Comparison of ENCODE assay signal across 11 cellular contexts in genomic region chr19:42512743-42513304, GRCh38. TPM values are rescaled to one million over a fixed set of nuclear protein-coding genes. Genes with fewer than 3 reads are reported as not detected.
A peak's percentile ranks its signal among the peaks of the same experiment; 100 is the strongest.
DNase-seq lines count a peak whose midpoint lies in the region; ATAC-seq and TF ChIP-seq lines count a peak whose summit lies in the region.
"Had no signal": no experiment of that assay in that cellular context is flagged by ENCODE, and none has a peak within 500 bp of the region (broad histone marks: within the 10 kb centered on the region; RNA-seq: fewer than 3 reads in every experiment).

No MANE protein-coding gene starts in this region.

- CTCF ChIA-PET in activated CD4-positive, alpha-beta T cell treated with anti-CD3 and anti-CD28 coated beads for 36 hours (lab: Charles Lee) = interaction anchor here (0.7 to 6.6 kb wide), 2 partner anchors 17 to 111 kb away, joined by 3 to 22 read pairs; partner anchors contain the start of gene CEACAM1

- H3K27me3 Mint-ChIP-seq in activated CD4-positive, alpha-beta T cell treated with anti-CD3 and anti-CD28 coated beads for 36 hours = no peaks in the 10 kb centered on the region

- peak; percentile 70 for ATAC-seq in activated CD4-positive, alpha-beta T cell treated with anti-CD3 and anti-CD28 coated beads for 36 hours
- ATAC-seq in GM21390 (IDR thresholded peaks at IDR 0.05; ENCODE audit: unreplicated experiment) (peak; percentile 72), HG03432 (IDR thresholded peaks at IDR 0.05; ENCODE audit: unreplicated experiment) (peak; percentile 89), GM21515 (IDR thresholded peaks at IDR 0.05; ENCODE audit: unreplicated experiment) (no peak), omental fat pad (ENCODE audit: low FRiP score) (no peak), HG03460 (IDR thresholded peaks at IDR 0.05; ENCODE audit: unreplicated experiment) (no peak)
- ATAC-seq: left cardiac atrium had no signal

- intact Hi-C loops in activated CD4-positive, alpha-beta T cell treated with anti-CD3 and anti-CD28 coated beads for 36 hours (cut with DNase I, micrococcal nuclease) = no loop called here
- intact Hi-C loops in esophagus muscularis mucosa (cut with DNase I) = no loop called here

- TF ChIP-seq EP300 in esophagus muscularis mucosa (IDR thresholded peaks at IDR 0.05) = no peak

- H3K27ac ChIP-seq in esophagus muscularis mucosa (replicated peaks in 1 of 4) = no peak overlapping the region

- POLR2A ChIA-PET in activated CD4-positive, alpha-beta T cell treated with anti-CD3 and anti-CD28 coated beads for 36 hours (lab: Charles Lee) = no interaction called here

- no peaks in the 10 kb centered on the region for H3K9me3 ChIP-seq in esophagus muscularis mucosa

- TF ChIP-seq CTCF in esophagus muscularis mucosa (IDR thresholded peaks at IDR 0.05) = no peak
- TF ChIP-seq CTCF in omental fat pad (IDR thresholded peaks at IDR 0.05) = no peak

- WGBS in esophagus muscularis mucosa = 92% methylated on average over 10 of the region's 10 CpGs

- H3K4me1 ChIP-seq in esophagus muscularis mucosa = no peaks in the 10 kb centered on the region

- peaks cover 24% of the 10 kb centered on the region for H3K4me1 Mint-ChIP-seq in activated CD4-positive, alpha-beta T cell treated with anti-CD3 and anti-CD28 coated beads for 36 hours

- no peak overlapping the region for H3K4me3 Mint-ChIP-seq in activated CD4-positive, alpha-beta T cell treated with anti-CD3 and anti-CD28 coated beads for 36 hours

- H3K4me3 ChIP-seq in esophagus muscularis mucosa = no peak overlapping the region

- peak; percentile 43 for DNase-seq in activated CD4-positive, alpha-beta T cell treated with anti-CD3 and anti-CD28 coated beads for 36 hours
- DNase-seq in activated CD4-positive, alpha-beta T cell treated with anti-CD3 and anti-CD28 coated beads, Interleukin-2, amount 50 U/mL, for 4 hours = no peak
- DNase-seq in esophagus muscularis mucosa (ENCODE audit: extremely low spot score) = peak; percentile 45
- no peak for DNase-seq in omental fat pad (ENCODE audit: low spot score)
- DNase-seq: amygdala, left cardiac atrium, SW 1271 had no signal

- H3K36me3 Mint-ChIP-seq in activated CD4-positive, alpha-beta T cell treated with anti-CD3 and anti-CD28 coated beads for 36 hours (ENCODE audit: low read depth) = no peaks in the 10 kb centered on the region

- no peak for TF ChIP-seq POLR2A in esophagus muscularis mucosa (IDR thresholded peaks at IDR 0.05; ENCODE audit: low read depth)

- H3K27me3 ChIP-seq in esophagus muscularis mucosa = no peaks in the 10 kb centered on the region

- H3K27ac Mint-ChIP-seq in activated CD4-positive, alpha-beta T cell treated with anti-CD3 and anti-CD28 coated beads for 36 hours = peak overlapping the region; percentile 42

- no peaks in the 10 kb centered on the region for H3K9me3 Mint-ChIP-seq in activated CD4-positive, alpha-beta T cell treated with anti-CD3 and anti-CD28 coated beads for 36 hours (ENCODE audit: low read depth)

- peaks cover 0 to 14% (median 0%) of the 10 kb centered on the region in 4 donors for H3K36me3 ChIP-seq in esophagus muscularis mucosa

RNA-seq across cellular contexts. Expression of gene CEACAM1, which starts 15.5 kb away (rescaled TPM):
- 1 to 10 TPM; 2.0 to 3.6 TPM for total RNA-seq in activated CD4-positive, alpha-beta T cell treated with anti-CD3 and anti-CD28 coated beads for 36 hours
- total RNA-seq in esophagus muscularis mucosa = 1 to 10 TPM; 1.2 to 3.1 (median 1.7) TPM
- 10 to 100 TPM in 3 of 4 donors, 1 to 10 TPM in 1; 2.4 to 36.9 (median 23.0) TPM for total RNA-seq in omental fat pad

Comparison
In these comparisons a context has a peak if more than half of its experiments do, and no peak if none do; other contexts are left out.
1. DNase-seq: peak in activated CD4-positive, alpha-beta T cell treated with anti-CD3 and anti-CD28 coated beads for 36 hours (single experiment) and esophagus muscularis mucosa (single experiment); none in activated CD4-positive, alpha-beta T cell treated with anti-CD3 and anti-CD28 coated beads, Interleukin-2, amount 50 U/mL, for 4 hours (0 of 2) and omental fat pad (single experiment).
2. ATAC-seq: peak in activated CD4-positive, alpha-beta T cell treated with anti-CD3 and anti-CD28 coated beads for 36 hours (single experiment), GM21390 (single experiment) and HG03432 (single experiment); none in GM21515 (single experiment), omental fat pad (single experiment) and HG03460 (single experiment).